In genomic region chr11:35141538-35141937, GRCh38 we compare ENCODE assay signal across 8 cellular contexts. TPM values are rescaled to one million over a fixed set of nuclear protein-coding genes. Genes with fewer than 3 reads are reported as not detected.
DNase-seq lines count a peak whose midpoint lies in the region; ATAC-seq lines count a peak whose summit lies in the region.

No MANE protein-coding gene starts in this region.

- ATAC-seq in left cardiac atrium: peak in 1 of 2 donors; percentile 2

- no peaks in the 10 kb centered on the region for H3K27me3 Mint-ChIP-seq in activated T-cell treated with anti-CD3 and anti-CD28 coated beads, Interleukin-2, amount 50 U/mL, for 24 hours

- in situ Hi-C loops in ACHN (cut with HindIII; ENCODE audit: low pct_ligation_motif_present, low pct_unique_long_range_greater_than_20kb, low sequenced_read_pairs): no loop called here

- DNase-seq in Kasumi-1 (lab: John Stamatoyannopoulos, UW): peak; percentile 86 to 87
- DNase-seq in activated T-cell treated with anti-CD3 and anti-CD28 coated beads, Interleukin-2, amount 50 U/mL, for 24 hours: peak; percentile 53
- DNase-seq in left cardiac atrium: peak; percentile 52
- DNase-seq in substantia nigra (lab: John Stamatoyannopoulos, UW): peak in 25 of 49 donors; percentile 7 to 55 (median 20)
- no peak for DNase-seq in ACHN
- no peak for DNase-seq in T-helper 9 cell
- DNase-seq in NCI-H1417 treated with DMSO at 0.1 percent for 48 hours (lab: John Stamatoyannopoulos, UW): no peak
- DNase-seq in SHP77 (lab: John Stamatoyannopoulos, UW): no peak

- H3K27ac ChIP-seq in substantia nigra (ENCODE audit: low read depth, low read length, poor library complexity, severe bottlenecking): no peak overlapping the region

- intact Hi-C loops in left cardiac atrium (cut with DNase I): loop anchor here in 1 of 2 donors (10.0 kb wide), 1 partner anchor 93 kb away; no protein-coding TSS in a partner anchor

- H3K9me3 Mint-ChIP-seq in activated T-cell treated with anti-CD3 and anti-CD28 coated beads, Interleukin-2, amount 50 U/mL, for 24 hours: peaks cover under 1% of the 10 kb centered on the region

- peak overlapping the region; percentile 83 for H3K4me3 Mint-ChIP-seq in activated T-cell treated with anti-CD3 and anti-CD28 coated beads, Interleukin-2, amount 50 U/mL, for 24 hours

- H3K36me3 Mint-ChIP-seq in activated T-cell treated with anti-CD3 and anti-CD28 coated beads, Interleukin-2, amount 50 U/mL, for 24 hours (ENCODE audit: low read depth): peaks cover 71% of the 10 kb centered on the region

- peak overlapping the region; percentile 93 for H3K27ac Mint-ChIP-seq in activated T-cell treated with anti-CD3 and anti-CD28 coated beads, Interleukin-2, amount 50 U/mL, for 24 hours

- peaks cover 68% of the 10 kb centered on the region for H3K4me1 Mint-ChIP-seq in activated T-cell treated with anti-CD3 and anti-CD28 coated beads, Interleukin-2, amount 50 U/mL, for 24 hours (ENCODE audit: low read depth)

RNA-seq across cellular contexts. Expression of gene CD44, which starts 2.6 kb away (rescaled TPM):
- total RNA-seq in left cardiac atrium: 10 to 100 TPM; 63.6 to 71.2 TPM

Comparison
In these comparisons a context has a peak if more than half of its experiments do, and no peak if none do; other contexts are left out.
1. DNase-seq: peak in Kasumi-1 (2 of 2), activated T-cell treated with anti-CD3 and anti-CD28 coated beads, Interleukin-2, amount 50 U/mL, for 24 hours (single experiment), left cardiac atrium (single experiment) and substantia nigra (25 of 49); none in ACHN (single experiment), T-helper 9 cell (single experiment), NCI-H1417 treated with DMSO at 0.1 percent for 48 hours (single experiment) and SHP77 (0 of 2).